Comparison of ENCODE assay signal across 9 cellular contexts in the genomic region with DNA sequence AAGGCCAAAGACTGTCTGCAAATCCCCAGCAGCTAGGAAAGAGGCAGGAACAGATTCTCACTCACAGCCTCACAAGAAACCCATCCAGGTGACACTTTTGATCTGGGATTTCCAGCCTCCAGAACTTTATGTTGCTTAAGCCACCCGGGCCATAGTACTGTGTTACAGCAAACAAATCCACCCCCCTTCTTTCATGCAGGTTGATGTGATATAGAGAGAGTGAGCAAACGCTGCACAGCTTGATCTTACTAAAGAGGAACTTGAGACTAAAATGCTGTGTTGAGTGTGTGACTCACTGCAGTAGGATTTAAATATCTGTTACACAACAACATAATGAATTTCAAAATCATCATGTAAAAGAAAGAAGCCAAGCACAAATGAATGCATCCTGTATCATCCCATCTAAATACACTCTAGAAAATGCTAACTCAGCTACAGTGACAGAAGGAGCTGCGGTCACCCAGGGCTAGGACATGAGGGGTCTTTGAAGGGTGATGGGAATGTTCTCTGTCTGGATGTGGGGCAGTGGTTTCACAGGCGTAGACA. TPM values are rescaled to one million over a fixed set of nuclear protein-coding genes. Genes with fewer than 3 reads are reported as not detected.
DNase-seq lines count a peak whose midpoint lies in the region; ATAC-seq and TF ChIP-seq lines count a peak whose summit lies in the region.
"Had no signal": no experiment of that assay in that cellular context is flagged by ENCODE, and none has a peak within 500 bp of the region (broad histone marks: within the 10 kb centered on the region; RNA-seq: fewer than 3 reads in every experiment).

No MANE protein-coding gene starts in this region.

- DNase-seq in NCI-H2196 (lab: John Stamatoyannopoulos, UW; ENCODE audit: unreplicated experiment), result peak; percentile 12
- no peak for DNase-seq in NCI-H2196 treated with DMSO at 0.1 percent for 48 hours (lab: John Stamatoyannopoulos, UW; ENCODE audit: unreplicated experiment)
- no peak for DNase-seq in activated naive CD4-positive, alpha-beta T cell treated with anti-CD3 and anti-CD28 coated beads, Interleukin-2, amount 50 U/mL, for 72 hours (ENCODE audit: low spot score in 2 of 2)
- no peak for DNase-seq in left lung
- DNase-seq in kidney glomerular epithelial cell (lab: John Stamatoyannopoulos, UW), result no peak
- no peak for DNase-seq in SW 1271 (lab: John Stamatoyannopoulos, UW)
- no peak for DNase-seq in T1000 (lab: John Stamatoyannopoulos, UW)

- peak overlapping the region; percentile 62 to 78 for H3K27ac ChIP-seq in left lung
- H3K27ac ChIP-seq: C4-2B had no signal

- H3K27ac Mint-ChIP-seq in activated naive CD4-positive, alpha-beta T cell treated with anti-CD3 and anti-CD28 coated beads, Interleukin-2, amount 50 U/mL, for 72 hours, result no peak overlapping the region

- no peaks in the 10 kb centered on the region for H3K27me3 ChIP-seq in left lung

- peaks cover 0 to 6% of the 10 kb centered on the region in 2 donors for H3K9me3 Mint-ChIP-seq in activated naive CD4-positive, alpha-beta T cell treated with anti-CD3 and anti-CD28 coated beads, Interleukin-2, amount 50 U/mL, for 72 hours

- peaks cover 0 to 1% of the 10 kb centered on the region in 2 donors for H3K36me3 Mint-ChIP-seq in activated naive CD4-positive, alpha-beta T cell treated with anti-CD3 and anti-CD28 coated beads, Interleukin-2, amount 50 U/mL, for 72 hours

- ATAC-seq in HG03460 (IDR thresholded peaks at IDR 0.05; ENCODE audit: unreplicated experiment) (peak; percentile 51), left lung (peak; percentile 94)
- ATAC-seq in activated naive CD4-positive, alpha-beta T cell treated with anti-CD3 and anti-CD28 coated beads, Interleukin-2, amount 50 U/mL, for 72 hours, result peak; percentile 21 to 68

- no peaks in the 10 kb centered on the region for H3K9me3 ChIP-seq in left lung

- peaks cover 12 to 52% of the 10 kb centered on the region in 2 donors for H3K4me1 ChIP-seq in left lung

- TF ChIP-seq CTCF in left lung (IDR thresholded peaks at IDR 0.05), result no peak

- intact Hi-C loops in left lung (cut with DNase I), result no loop called here

- H3K36me3 ChIP-seq in left lung, result peaks cover 0 to 12% of the 10 kb centered on the region in 2 donors

- H3K4me3 ChIP-seq in left lung, result no peak overlapping the region

RNA-seq across cellular contexts. Expression of a gene that starts 32.2 kb away (rescaled TPM):
- 1 to 10 TPM; 1.6 to 1.7 TPM for total RNA-seq in activated naive CD4-positive, alpha-beta T cell treated with anti-CD3 and anti-CD28 coated beads, Interleukin-2, amount 50 U/mL, for 72 hours
- 10 to 100 TPM; 17.1 to 17.2 TPM for total RNA-seq in left lung

Comparison
In these comparisons a context has a peak if more than half of its experiments do, and no peak if none do; other contexts are left out.
1. RNA of a gene that starts 32.2 kb away (total RNA-seq): 17.1 to 17.2 TPM in left lung; 1.6 to 1.7 TPM in activated naive CD4-positive, alpha-beta T cell treated with anti-CD3 and anti-CD28 coated beads, Interleukin-2, amount 50 U/mL, for 72 hours; every median in the first group is over 4 times any median in the second.
2. Peak in every context shown above with its lines, with median percentiles within 50 percentile points of each other: ATAC-seq.